ENCODE assay signal across 2 cellular contexts in the genomic region with DNA sequence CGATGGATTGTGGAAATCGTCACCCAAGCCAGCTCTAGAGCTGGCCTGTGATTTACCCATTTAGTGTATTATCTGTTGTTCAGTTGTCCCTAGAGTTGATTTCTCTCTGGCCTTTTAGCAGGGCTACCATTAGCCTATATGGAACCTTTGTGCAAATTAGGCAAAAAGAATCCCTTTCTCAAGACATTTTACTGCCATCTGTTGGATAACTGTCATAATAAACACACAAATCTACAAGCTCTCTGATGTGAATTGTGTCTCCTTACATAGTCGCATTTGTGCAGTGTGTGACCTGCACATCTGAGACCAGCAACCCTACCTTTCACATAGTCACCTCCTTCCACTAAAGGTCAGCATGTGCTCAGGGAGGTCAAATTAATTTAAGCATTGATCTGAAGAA.
TF ChIP-seq lines count a peak whose summit lies in the region.

No MANE protein-coding gene starts in this region.

TF ChIP-seq in HCT116, 20 proteins besides CTCF, POLR2A, EP300 and RAD21 (continued from another document):
- TF ChIP-seq, protein P1, sequence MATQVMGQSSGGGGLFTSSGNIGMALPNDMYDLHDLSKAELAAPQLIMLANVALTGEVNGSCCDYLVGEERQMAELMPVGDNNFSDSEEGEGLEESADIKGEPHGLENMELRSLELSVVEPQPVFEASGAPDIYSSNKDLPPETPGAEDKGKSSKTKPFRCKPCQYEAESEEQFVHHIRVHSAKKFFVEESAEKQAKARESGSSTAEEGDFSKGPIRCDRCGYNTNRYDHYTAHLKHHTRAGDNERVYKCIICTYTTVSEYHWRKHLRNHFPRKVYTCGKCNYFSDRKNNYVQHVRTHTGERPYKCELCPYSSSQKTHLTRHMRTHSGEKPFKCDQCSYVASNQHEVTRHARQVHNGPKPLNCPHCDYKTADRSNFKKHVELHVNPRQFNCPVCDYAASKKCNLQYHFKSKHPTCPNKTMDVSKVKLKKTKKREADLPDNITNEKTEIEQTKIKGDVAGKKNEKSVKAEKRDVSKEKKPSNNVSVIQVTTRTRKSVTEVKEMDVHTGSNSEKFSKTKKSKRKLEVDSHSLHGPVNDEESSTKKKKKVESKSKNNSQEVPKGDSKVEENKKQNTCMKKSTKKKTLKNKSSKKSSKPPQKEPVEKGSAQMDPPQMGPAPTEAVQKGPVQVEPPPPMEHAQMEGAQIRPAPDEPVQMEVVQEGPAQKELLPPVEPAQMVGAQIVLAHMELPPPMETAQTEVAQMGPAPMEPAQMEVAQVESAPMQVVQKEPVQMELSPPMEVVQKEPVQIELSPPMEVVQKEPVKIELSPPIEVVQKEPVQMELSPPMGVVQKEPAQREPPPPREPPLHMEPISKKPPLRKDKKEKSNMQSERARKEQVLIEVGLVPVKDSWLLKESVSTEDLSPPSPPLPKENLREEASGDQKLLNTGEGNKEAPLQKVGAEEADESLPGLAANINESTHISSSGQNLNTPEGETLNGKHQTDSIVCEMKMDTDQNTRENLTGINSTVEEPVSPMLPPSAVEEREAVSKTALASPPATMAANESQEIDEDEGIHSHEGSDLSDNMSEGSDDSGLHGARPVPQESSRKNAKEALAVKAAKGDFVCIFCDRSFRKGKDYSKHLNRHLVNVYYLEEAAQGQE (IDR thresholded peaks at IDR 0.05; ENCODE audit: low read depth) = no peak
- TF ChIP-seq ZFX (IDR thresholded peaks at IDR 0.05) (no peak), EZH2phosphoT487 (IDR thresholded peaks at IDR 0.05; ENCODE audit: borderline replicate concordance) (no peak), JUND (IDR thresholded peaks at IDR 0.05) (no peak), ELF1 (IDR thresholded peaks at IDR 0.05; ENCODE audit: borderline replicate concordance, low read depth) (no peak), MAX (IDR thresholded peaks at IDR 0.05) (no peak), SP1 (IDR thresholded peaks at IDR 0.05; ENCODE audit: low read depth) (no peak)

TF ChIP-seq in WTC11, 78 proteins besides CTCF, POLR2A, EP300 and RAD21 (continued from another document):
- TF ChIP-seq, protein P2, sequence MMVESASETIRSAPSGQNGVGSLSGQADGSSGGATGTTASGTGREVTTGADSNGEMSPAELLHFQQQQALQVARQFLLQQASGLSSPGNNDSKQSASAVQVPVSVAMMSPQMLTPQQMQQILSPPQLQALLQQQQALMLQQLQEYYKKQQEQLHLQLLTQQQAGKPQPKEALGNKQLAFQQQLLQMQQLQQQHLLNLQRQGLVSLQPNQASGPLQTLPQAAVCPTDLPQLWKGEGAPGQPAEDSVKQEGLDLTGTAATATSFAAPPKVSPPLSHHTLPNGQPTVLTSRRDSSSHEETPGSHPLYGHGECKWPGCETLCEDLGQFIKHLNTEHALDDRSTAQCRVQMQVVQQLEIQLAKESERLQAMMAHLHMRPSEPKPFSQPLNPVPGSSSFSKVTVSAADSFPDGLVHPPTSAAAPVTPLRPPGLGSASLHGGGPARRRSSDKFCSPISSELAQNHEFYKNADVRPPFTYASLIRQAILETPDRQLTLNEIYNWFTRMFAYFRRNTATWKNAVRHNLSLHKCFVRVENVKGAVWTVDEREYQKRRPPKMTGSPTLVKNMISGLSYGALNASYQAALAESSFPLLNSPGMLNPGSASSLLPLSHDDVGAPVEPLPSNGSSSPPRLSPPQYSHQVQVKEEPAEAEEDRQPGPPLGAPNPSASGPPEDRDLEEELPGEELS (CRISPR knock-in tag; IDR thresholded peaks at IDR 0.05) = no peak
- TF ChIP-seq, protein P3, sequence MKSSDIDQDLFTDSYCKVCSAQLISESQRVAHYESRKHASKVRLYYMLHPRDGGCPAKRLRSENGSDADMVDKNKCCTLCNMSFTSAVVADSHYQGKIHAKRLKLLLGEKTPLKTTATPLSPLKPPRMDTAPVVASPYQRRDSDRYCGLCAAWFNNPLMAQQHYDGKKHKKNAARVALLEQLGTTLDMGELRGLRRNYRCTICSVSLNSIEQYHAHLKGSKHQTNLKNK (CRISPR knock-in tag; IDR thresholded peaks at IDR 0.05) = no peak
- TF ChIP-seq NFYB (CRISPR knock-in tag; conservative IDR thresholded peaks at IDR 0.05; ENCODE audit: low read depth) (no peak), ATF1 (CRISPR knock-in tag; IDR thresholded peaks at IDR 0.05) (no peak), RELA (CRISPR knock-in tag; IDR thresholded peaks at IDR 0.05; ENCODE audit: borderline replicate concordance) (no peak)
- TF ChIP-seq, protein P4, sequence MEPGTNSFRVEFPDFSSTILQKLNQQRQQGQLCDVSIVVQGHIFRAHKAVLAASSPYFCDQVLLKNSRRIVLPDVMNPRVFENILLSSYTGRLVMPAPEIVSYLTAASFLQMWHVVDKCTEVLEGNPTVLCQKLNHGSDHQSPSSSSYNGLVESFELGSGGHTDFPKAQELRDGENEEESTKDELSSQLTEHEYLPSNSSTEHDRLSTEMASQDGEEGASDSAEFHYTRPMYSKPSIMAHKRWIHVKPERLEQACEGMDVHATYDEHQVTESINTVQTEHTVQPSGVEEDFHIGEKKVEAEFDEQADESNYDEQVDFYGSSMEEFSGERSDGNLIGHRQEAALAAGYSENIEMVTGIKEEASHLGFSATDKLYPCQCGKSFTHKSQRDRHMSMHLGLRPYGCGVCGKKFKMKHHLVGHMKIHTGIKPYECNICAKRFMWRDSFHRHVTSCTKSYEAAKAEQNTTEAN (CRISPR knock-in tag; IDR thresholded peaks at IDR 0.05) = no peak
TF ChIP-seq in WTC11: peak in this region for 0.
